ENCODE assay signal across 19 cellular contexts in the genomic region with DNA sequence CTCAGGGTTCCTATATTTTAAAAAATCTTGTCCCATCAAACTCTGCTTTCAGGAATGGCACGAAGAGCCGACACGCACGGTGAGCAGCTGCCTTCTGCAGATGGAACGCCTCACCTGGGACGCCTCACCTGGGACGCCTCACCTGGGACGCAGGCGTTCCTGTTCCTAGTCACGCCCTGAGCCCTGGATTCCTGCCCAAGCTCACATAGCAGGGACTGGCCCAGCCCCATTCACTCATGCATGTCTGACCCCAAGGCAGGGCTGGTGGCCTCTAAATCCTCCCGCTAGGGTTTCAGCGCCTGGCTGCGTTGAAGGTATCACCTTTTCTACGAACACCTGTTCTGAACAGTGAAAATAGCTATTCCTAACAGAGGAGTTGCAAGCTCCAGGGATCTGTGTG. TPM values are rescaled to one million over a fixed set of nuclear protein-coding genes. Genes with fewer than 3 reads are reported as not detected.
A peak's percentile ranks its signal among the peaks of the same experiment; 100 is the strongest.
DNase-seq lines count a peak whose midpoint lies in the region; ATAC-seq and TF ChIP-seq lines count a peak whose summit lies in the region.
"Had no signal": no experiment of that assay in that cellular context is flagged by ENCODE, and none has a peak within 500 bp of the region (broad histone marks: within the 10 kb centered on the region; RNA-seq: fewer than 3 reads in every experiment).

No MANE protein-coding gene starts in this region.

- H3K9me2 ChIP-seq in GM23338 (ENCODE audit: insufficient read depth) = no peaks in the 10 kb centered on the region

- peaks cover 3% of the 10 kb centered on the region; the same call in 1 of the 2 replicates for H3K79me2 ChIP-seq in GM23338 (replicated peaks; ENCODE audit: insufficient read depth)

- ATAC-seq in GM23338 = peak; percentile 40; the same call in 2 of the 3 replicates
- ATAC-seq in GM19023 (IDR thresholded peaks at IDR 0.05; ENCODE audit: unreplicated experiment) = no peak
- ATAC-seq in HG03432 (IDR thresholded peaks at IDR 0.05; ENCODE audit: unreplicated experiment) = no peak
- ATAC-seq: heart left ventricle, right lobe of liver had no signal

- DNase-seq in GM23338 (ENCODE audit: low spot score) (peak; percentile 21), RWPE1 (ENCODE audit: low spot score) (peak; percentile 6), kidney epithelial cell (ENCODE audit: low read depth) (peak; percentile 19), spleen (peak; percentile 54), NCI-H128 (lab: John Stamatoyannopoulos, UW; ENCODE audit: unreplicated experiment) (no peak)
- DNase-seq: CD8-positive, alpha-beta memory T cell; DND-41; endodermal cell; heart left ventricle; KBM-7; NCI-H1930; Right ventricle myocardium superior; testis had no signal

- CTCF ChIA-PET in RWPE1 (lab: Yijun Ruan, JAX) = interaction anchor here (0.8 kb wide), 1 partner anchor 12 kb away, joined by 3 read pairs; no protein-coding TSS in a partner anchor

- H3K4me3 ChIP-seq in GM23338 (no peak overlapping the region), kidney epithelial cell (ENCODE audit: low read depth, low read length) (no peak overlapping the region), spleen (no peak overlapping the region)
- H3K4me3 ChIP-seq: coronary artery, heart left ventricle, right lobe of liver, testis had no signal

- POLR2A ChIA-PET in RWPE1 (lab: Yijun Ruan, JAX; ENCODE audit: low non-redundant PET) = no interaction called here

- peaks cover 4% of the 10 kb centered on the region for H3K27me3 Mint-ChIP-seq in GM23338 (ENCODE audit: insufficient read depth, low read depth, poor library complexity)
- H3K27me3 Mint-ChIP-seq: activated naive CD8-positive, alpha-beta T cell; CD8-positive, alpha-beta memory T cell had no signal

- H3K36me3 ChIP-seq in GM23338 (ENCODE audit: insufficient read depth) (0 out of 2 replicates have a peak, but pooled peaks cover 3% of the 10 kb centered on the region), kidney epithelial cell (ENCODE audit: control insufficient read depth, insufficient read depth, low read length) (no peaks in the 10 kb centered on the region), spleen (peaks cover 0 to 75% (median 5%) of the 10 kb centered on the region in 6 donors)
- H3K36me3 ChIP-seq: heart left ventricle, right lobe of liver had no signal

- TF ChIP-seq POLR2A in spleen (IDR thresholded peaks at IDR 0.05) = no peak

- H3K27ac ChIP-seq in GM23338 (ENCODE audit: low read depth) (no peak overlapping the region), RWPE1 (no peak overlapping the region), spleen (no peak overlapping the region)
- H3K27ac ChIP-seq: coronary artery, heart left ventricle, right lobe of liver, testis had no signal

- peaks cover 33% of the 10 kb centered on the region for H3K36me3 Mint-ChIP-seq in GM23338 (ENCODE audit: low read depth)
- H3K36me3 Mint-ChIP-seq: brain had no signal

- H3F3A ChIP-seq in GM23338 (replicated peaks; ENCODE audit: low read depth) = no peaks in the 10 kb centered on the region

- H4K20me1 ChIP-seq in GM23338 (replicated peaks; ENCODE audit: insufficient read depth) = no peaks in the 10 kb centered on the region

- TF ChIP-seq CTCF in GM23338 (conservative IDR thresholded peaks at IDR 0.05; ENCODE audit: low read depth in 2 of 2) = no peak
- TF ChIP-seq CTCF in RWPE1 (conservative IDR thresholded peaks at IDR 0.05; ENCODE audit: low read depth) = no peak
- no peak for TF ChIP-seq CTCF in kidney epithelial cell (IDR thresholded peaks at IDR 0.05; ENCODE audit: insufficient read depth, low read length, poor library complexity, severe bottlenecking)
- TF ChIP-seq CTCF in spleen (IDR thresholded peaks at IDR 0.05 in 8 of 11, conservative IDR thresholded peaks at IDR 0.05 in 3 of 11) = no peak

- H3K4me2 ChIP-seq in GM23338 = no peak overlapping the region

- H2AFZ ChIP-seq in GM23338 = no peak overlapping the region

- H3K4me1 Mint-ChIP-seq in GM23338 = no peaks in the 10 kb centered on the region; the same call in 2 of the 3 replicates
- H3K4me1 Mint-ChIP-seq: brain, endodermal cell had no signal

- peaks cover 32% of the 10 kb centered on the region for H3K9me3 Mint-ChIP-seq in GM23338

- H3K27me3 ChIP-seq in GM23338 (ENCODE audit: insufficient read depth) (no peaks in the 10 kb centered on the region), kidney epithelial cell (ENCODE audit: control insufficient read depth, insufficient read depth, low read length) (no peaks in the 10 kb centered on the region), spleen (replicated peaks in 1 of 7) (no peaks in the 10 kb centered on the region)
- H3K27me3 ChIP-seq: heart left ventricle, right lobe of liver, testis had no signal

- no peaks in the 10 kb centered on the region for H3K4me1 ChIP-seq in GM23338 (ENCODE audit: insufficient read depth)
- H3K4me1 ChIP-seq in spleen = no peaks in the 10 kb centered on the region
- H3K4me1 ChIP-seq: heart left ventricle, right lobe of liver, testis had no signal

- H3K27ac Mint-ChIP-seq in GM23338 = no peak overlapping the region
- H3K27ac Mint-ChIP-seq: brain, endodermal cell had no signal

- intact Hi-C loops in spleen (cut with DNase I; ENCODE audit: low total_unique reads) = no loop called here

- H3K9me3 ChIP-seq in spleen = peaks cover 0 to 47% (median 40%) of the 10 kb centered on the region in 8 donors
- H3K9me3 ChIP-seq: right lobe of liver, testis had no signal

- 94 to 95% (median 94%) methylated on average over 14 of the region's 14 CpGs for WGBS in spleen, 5 donors

- no peak overlapping the region for H3K4me3 Mint-ChIP-seq in GM23338
- H3K4me3 Mint-ChIP-seq: activated naive CD8-positive, alpha-beta T cell; brain; CD8-positive, alpha-beta memory T cell; endodermal cell had no signal

TF ChIP-seq in GM23338, 12 proteins besides CTCF, POLR2A, EP300 and RAD21 (continues in another document):
- TF ChIP-seq EZH2 (IDR thresholded peaks at IDR 0.05; ENCODE audit: low read depth, unreplicated experiment) (no peak), CREB1 (CRISPR knock-in tag; IDR thresholded peaks at IDR 0.05; ENCODE audit: low read depth) (no peak), STAT1 (IDR thresholded peaks at IDR 0.05; ENCODE audit: unreplicated experiment) (no peak), EZH2phosphoT487 (IDR thresholded peaks at IDR 0.05; ENCODE audit: unreplicated experiment) (no peak), NANOG (IDR thresholded peaks at IDR 0.05; ENCODE audit: borderline replicate concordance) (no peak)
- TF ChIP-seq, protein P1, sequence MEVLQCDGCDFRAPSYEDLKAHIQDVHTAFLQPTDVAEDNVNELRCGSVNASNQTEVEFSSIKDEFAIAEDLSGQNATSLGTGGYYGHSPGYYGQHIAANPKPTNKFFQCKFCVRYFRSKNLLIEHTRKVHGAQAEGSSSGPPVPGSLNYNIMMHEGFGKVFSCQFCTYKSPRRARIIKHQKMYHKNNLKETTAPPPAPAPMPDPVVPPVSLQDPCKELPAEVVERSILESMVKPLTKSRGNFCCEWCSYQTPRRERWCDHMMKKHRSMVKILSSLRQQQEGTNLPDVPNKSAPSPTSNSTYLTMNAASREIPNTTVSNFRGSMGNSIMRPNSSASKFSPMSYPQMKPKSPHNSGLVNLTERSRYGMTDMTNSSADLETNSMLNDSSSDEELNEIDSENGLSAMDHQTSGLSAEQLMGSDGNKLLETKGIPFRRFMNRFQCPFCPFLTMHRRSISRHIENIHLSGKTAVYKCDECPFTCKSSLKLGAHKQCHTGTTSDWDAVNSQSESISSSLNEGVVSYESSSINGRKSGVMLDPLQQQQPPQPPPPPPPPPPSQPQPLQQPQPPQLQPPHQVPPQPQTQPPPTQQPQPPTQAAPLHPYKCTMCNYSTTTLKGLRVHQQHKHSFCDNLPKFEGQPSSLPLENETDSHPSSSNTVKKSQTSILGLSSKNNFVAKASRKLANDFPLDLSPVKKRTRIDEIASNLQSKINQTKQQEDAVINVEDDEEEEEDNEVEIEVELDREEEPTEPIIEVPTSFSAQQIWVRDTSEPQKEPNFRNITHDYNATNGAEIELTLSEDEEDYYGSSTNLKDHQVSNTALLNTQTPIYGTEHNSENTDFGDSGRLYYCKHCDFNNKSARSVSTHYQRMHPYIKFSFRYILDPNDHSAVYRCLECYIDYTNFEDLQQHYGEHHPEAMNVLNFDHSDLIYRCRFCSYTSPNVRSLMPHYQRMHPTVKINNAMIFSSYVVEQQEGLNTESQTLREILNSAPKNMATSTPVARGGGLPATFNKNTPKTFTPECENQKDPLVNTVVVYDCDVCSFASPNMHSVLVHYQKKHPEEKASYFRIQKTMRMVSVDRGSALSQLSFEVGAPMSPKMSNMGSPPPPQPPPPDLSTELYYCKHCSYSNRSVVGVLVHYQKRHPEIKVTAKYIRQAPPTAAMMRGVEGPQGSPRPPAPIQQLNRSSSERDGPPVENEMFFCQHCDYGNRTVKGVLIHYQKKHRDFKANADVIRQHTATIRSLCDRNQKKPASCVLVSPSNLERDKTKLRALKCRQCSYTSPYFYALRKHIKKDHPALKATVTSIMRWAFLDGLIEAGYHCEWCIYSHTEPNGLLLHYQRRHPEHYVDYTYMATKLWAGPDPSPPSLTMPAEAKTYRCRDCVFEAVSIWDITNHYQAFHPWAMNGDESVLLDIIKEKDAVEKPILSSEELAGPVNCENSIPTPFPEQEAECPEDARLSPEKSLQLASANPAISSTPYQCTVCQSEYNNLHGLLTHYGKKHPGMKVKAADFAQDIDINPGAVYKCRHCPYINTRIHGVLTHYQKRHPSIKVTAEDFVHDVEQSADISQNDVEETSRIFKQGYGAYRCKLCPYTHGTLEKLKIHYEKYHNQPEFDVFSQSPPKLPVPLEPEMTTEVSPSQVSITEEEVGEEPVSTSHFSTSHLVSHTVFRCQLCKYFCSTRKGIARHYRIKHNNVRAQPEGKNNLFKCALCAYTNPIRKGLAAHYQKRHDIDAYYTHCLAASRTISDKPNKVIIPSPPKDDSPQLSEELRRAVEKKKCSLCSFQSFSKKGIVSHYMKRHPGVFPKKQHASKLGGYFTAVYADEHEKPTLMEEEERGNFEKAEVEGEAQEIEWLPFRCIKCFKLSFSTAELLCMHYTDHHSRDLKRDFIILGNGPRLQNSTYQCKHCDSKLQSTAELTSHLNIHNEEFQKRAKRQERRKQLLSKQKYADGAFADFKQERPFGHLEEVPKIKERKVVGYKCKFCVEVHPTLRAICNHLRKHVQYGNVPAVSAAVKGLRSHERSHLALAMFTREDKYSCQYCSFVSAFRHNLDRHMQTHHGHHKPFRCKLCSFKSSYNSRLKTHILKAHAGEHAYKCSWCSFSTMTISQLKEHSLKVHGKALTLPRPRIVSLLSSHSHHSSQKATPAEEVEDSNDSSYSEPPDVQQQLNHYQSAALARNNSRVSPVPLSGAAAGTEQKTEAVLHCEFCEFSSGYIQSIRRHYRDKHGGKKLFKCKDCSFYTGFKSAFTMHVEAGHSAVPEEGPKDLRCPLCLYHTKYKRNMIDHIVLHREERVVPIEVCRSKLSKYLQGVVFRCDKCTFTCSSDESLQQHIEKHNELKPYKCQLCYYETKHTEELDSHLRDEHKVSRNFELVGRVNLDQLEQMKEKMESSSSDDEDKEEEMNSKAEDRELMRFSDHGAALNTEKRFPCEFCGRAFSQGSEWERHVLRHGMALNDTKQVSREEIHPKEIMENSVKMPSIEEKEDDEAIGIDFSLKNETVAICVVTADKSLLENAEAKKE (CRISPR knock-in tag; IDR thresholded peaks at IDR 0.05) = no peak

RNA-seq across cellular contexts. Expression of a gene that starts 49.8 kb away (rescaled TPM):
- total RNA-seq in GM23338 (2014; rRNA removed; shearing (Covaris generic)) = 29.0 and 32.9 TPM in 2 replicates
- polyA plus RNA-seq in GM23338 (2016; fragmentation: Nextera tagmentation; extraction: Ambion mirVana) = 17.7 and 19.0 TPM in 2 replicates
- total RNA-seq in kidney epithelial cell = 31.0 and 31.4 TPM in 2 replicates
- 10 to 100 TPM; 42.4 to 72.6 (median 51.4) TPM for total RNA-seq in spleen
- polyA plus RNA-seq in spleen = 10 to 100 TPM; 30.3 to 57.5 (median 42.0) TPM
